Comparison of ENCODE assay signal across 8 cellular contexts in genomic region chr19:55341191-55342043, GRCh38. TPM values are rescaled to one million over a fixed set of nuclear protein-coding genes. Genes with fewer than 3 reads are reported as not detected.
DNase-seq lines count a peak whose midpoint lies in the region; ATAC-seq, FAIRE-seq and TF ChIP-seq lines count a peak whose summit lies in the region.

No MANE protein-coding gene starts in this region.

- DNase-seq in DMS79 treated with DMSO at 0.1 percent for 48 hours (lab: John Stamatoyannopoulos, UW) (peak; percentile 66), NAMALWA (ENCODE audit: low spot score) (peak; percentile 31), T-cell (peak in 16 of 34 experiments; percentile 17 to 52 (median 32)), K562 (ENCODE audit: extremely low read depth in 1 of 4, low spot score in 3 of 4) (peak; percentile 94 to 95 (median 94)), iPS-NIHi7 (ENCODE audit: extremely low spot score) (peak; percentile 89), RCC 7860 (ENCODE audit: low spot score) (no peak)
- peak; percentile 57 to 70 (median 60) for DNase-seq in stimulated activated CD4-positive, alpha-beta T cell treated with anti-CD3 and anti-CD28 coated beads, Interleukin-12 subunit alpha, Interleukin-12 subunit beta, amount 100 ng/mL, for 48 hours (ENCODE audit: low read depth in 2 of 3, low spot score in 1 of 3)

- H3K36me3 ChIP-seq in K562 (ENCODE audit: control insufficient read depth, insufficient read depth, low read length): peaks cover 44% of the 10 kb centered on the region; the same call in 2 of the 3 replicates

- peak overlapping the region; percentile 92 for H3K4me3 ChIP-seq in K562

- FAIRE-seq in K562 (lab: Jason Lieb, UNC) (peak; percentile 84), RCC 7860 (lab: Jason Lieb, UNC) (no peak)

- intact Hi-C loops in K562 (cut with micrococcal nuclease): no loop called here

- H4K20me1 ChIP-seq in K562 (replicated peaks; ENCODE audit: control insufficient read depth, insufficient read depth, low read length): 0 out of 2 replicates have a peak, but pooled peaks cover 6% of the 10 kb centered on the region

- H3K9me3 ChIP-seq in K562 (replicated peaks; ENCODE audit: control insufficient read depth, insufficient read depth, low read depth, low read length): no peaks in the 10 kb centered on the region

- no peak for TF ChIP-seq EP300 in K562 (IDR thresholded peaks at IDR 0.05; ENCODE audit: low read length)

- BruUV-seq in K562 (replicated peaks; lab: Mats Ljungman, UMichigan): TSS peak; percentile 34

- peak overlapping the region in 1 of 2 donors; percentile 28 for H3K27ac Mint-ChIP-seq in T-cell

- peaks cover 24% of the 10 kb centered on the region for H3K79me2 ChIP-seq in K562 (ENCODE audit: control insufficient read depth, insufficient read depth, low read length)

- H3K9me1 ChIP-seq in K562 (ENCODE audit: control insufficient read depth, insufficient read depth, low read length): no peaks in the 10 kb centered on the region

- H3K9me3 Mint-ChIP-seq in T-cell: no peaks in the 10 kb centered on the region

- H2AFZ ChIP-seq in K562 (ENCODE audit: low read depth, low read length): no peak overlapping the region

- in situ Hi-C loops in K562 (cut with MboI): no loop called here

- H3K4me1 ChIP-seq in K562 (replicated peaks in 1 of 2; ENCODE audit: control insufficient read depth in 2 of 2, insufficient read depth in 2 of 2, low read length in 2 of 2): peaks cover 7 to 68% of the 10 kb centered on the region in 2 experiments; a peak in 4 of 5 replicates

- TF ChIP-seq RAD21 in K562 (CRISPR knock-in tag; conservative IDR thresholded peaks at IDR 0.05 in 1 of 2, IDR thresholded peaks at IDR 0.05 in 1 of 2): no peak

- ATAC-seq in T-cell (replicated peaks in 1 of 4) (no peak), K562 (peak; percentile 64), HG03175 (IDR thresholded peaks at IDR 0.05; ENCODE audit: unreplicated experiment) (no peak)

- H3K27me3 ChIP-seq in K562 (ENCODE audit: control insufficient read depth in 2 of 2, insufficient read depth in 2 of 2, low read length in 2 of 2): no peaks in the 10 kb centered on the region

- WGBS in K562 (ENCODE audit: insufficient coverage, low coverage, missing lambda C conversion rate): 34% methylated on average over 26 of the region's 36 CpGs

- peak overlapping the region; percentile 97 for H3K27ac ChIP-seq in K562 (ENCODE audit: extremely low read depth, low read depth, low read length)

- POLR2A ChIA-PET in T-cell (lab: Charles Lee): no interaction called here
- POLR2A ChIA-PET in K562 (lab: Yijun Ruan, JAX): interaction anchor here (1.2 to 1.4 kb wide), 4 partner anchors 8 to 42 kb away, joined by 4 to 11 read pairs (median 6); partner anchors contain the start of gene TMEM238

- H3K4me2 ChIP-seq in K562 (ENCODE audit: insufficient read depth, low read length): peak overlapping the region; percentile 97

- peak overlapping the region; percentile 97 to 99 for H3K9ac ChIP-seq in K562 (ENCODE audit: insufficient read depth in 1 of 2, low read depth in 2 of 2, low read length in 2 of 2)

- no peak for TF ChIP-seq POLR2A in K562 (conservative IDR thresholded peaks at IDR 0.05)

- H3K36me3 Mint-ChIP-seq in T-cell: peaks cover 16% of the 10 kb centered on the region

- no peak for TF ChIP-seq CTCF in K562 (IDR thresholded peaks at IDR 0.05 in 2 of 3, conservative IDR thresholded peaks at IDR 0.05 in 1 of 3; ENCODE audit: insufficient read depth in 2 of 3, low read depth in 1 of 3, low read length in 3 of 3)

- no peaks in the 10 kb centered on the region for H3K27me3 Mint-ChIP-seq in T-cell

- peak overlapping the region; percentile 76 to 78 (median 76) for H3K4me3 Mint-ChIP-seq in T-cell

- CTCF ChIA-PET in T-cell (lab: Charles Lee) (no interaction called here), K562 (lab: Yijun Ruan, JAX; ENCODE audit: low intra/inter-chr PET ratio) (no interaction called here)

- peaks cover 19 to 25% (median 21%) of the 10 kb centered on the region in 3 donors for H3K4me1 Mint-ChIP-seq in T-cell

RNA-seq across cellular contexts. Expression of gene KMT5C, which starts 1.7 kb away (rescaled TPM):
- total RNA-seq in T-cell (10 to 100 TPM; 24.4 to 71.8 (median 30.7) TPM), K562 (2014; rRNA removed) (35.6 and 38.2 TPM in 2 replicates), K562 (2014; rRNA removed; fragmentation: Illumina TruSeq; extraction: Trizol) (3.7 and 8.2 TPM in 2 replicates), K562 (2015; rRNA removed; fragmentation: Illumina TruSeq; extraction: Trizol) (11.0 and 12.5 TPM in 2 replicates), K562 (2021) (50.7 and 53.5 TPM in 2 replicates)
- 62.4 and 157 TPM in 2 replicates for total RNA-seq in K562 (2011; cell fraction: chromatin; rRNA removed; ENCODE audit: low replicate concordance)
- 117 and 126 TPM in 2 replicates for total RNA-seq in K562 (2011; cell fraction: nucleolus; rRNA removed)
- 79.2 and 82.9 TPM in 2 replicates for total RNA-seq in K562 (2011; cell fraction: nucleoplasm; rRNA removed)
- polyA plus RNA-seq in K562 (2011; rRNA removed) (22.8 and 36.8 TPM in 2 replicates), K562 (2014; fragmentation: Illumina TruSeq; extraction: Trizol) (16.6 and 22.7 TPM in 2 replicates), K562 (2014; fragmentation: Nextera tagmentation; extraction: Ambion mirVana) (under 1 TPM; 0.15 to 0.17 TPM), K562 (2014; rRNA removed) (42.7 and 50.2 TPM in 2 replicates)
- 25.5 and 46.8 TPM in 2 replicates for polyA plus RNA-seq in K562 (2011; cell fraction: cytosol; rRNA removed)
- 121 and 175 TPM in 2 replicates for polyA plus RNA-seq in K562 (2011; cell fraction: nucleus; rRNA removed)
- 42.5 and 52.7 TPM in 2 replicates for polyA plus RNA-seq in K562 (2012)
- 7.6 and 10.5 TPM in 2 replicates for polyA minus RNA-seq in K562 (2011; rRNA and poly(A)+ RNA removed)
- polyA minus RNA-seq in K562 (2011; cell fraction: cytosol; rRNA and poly(A)+ RNA removed): 14.4 and 16.3 TPM in 2 replicates
- 40.8 and 44.9 TPM in 2 replicates for polyA minus RNA-seq in K562 (2011; cell fraction: nucleus; rRNA and poly(A)+ RNA removed)

RNA-seq across cellular contexts. Expression of gene COX6B2, which starts 13.1 kb away (rescaled TPM):
- total RNA-seq in T-cell (under 1 TPM in 2 of 5 donors, not detected in 3; 0.12 to 0.51 TPM), K562 (2014; rRNA removed) (0.59 and 1.3 TPM in 2 replicates), K562 (2014; rRNA removed; fragmentation: Illumina TruSeq; extraction: Trizol) (0.40 and 0.61 TPM in 2 replicates), K562 (2015; rRNA removed; fragmentation: Illumina TruSeq; extraction: Trizol) (0.23 and 0.83 TPM in 2 replicates), K562 (2021) (2.5 and 2.6 TPM in 2 replicates)
- total RNA-seq in K562 (2011; cell fraction: chromatin; rRNA removed; ENCODE audit: low replicate concordance): 4.5 and 12.9 TPM in 2 replicates
- 6.8 and 7.2 TPM in 2 replicates for total RNA-seq in K562 (2011; cell fraction: nucleolus; rRNA removed)
- 7.8 and 8.9 TPM in 2 replicates for total RNA-seq in K562 (2011; cell fraction: nucleoplasm; rRNA removed)
- polyA plus RNA-seq in K562 (2011; rRNA removed) (1.8 and 1.9 TPM in 2 replicates), K562 (2014; fragmentation: Illumina TruSeq; extraction: Trizol) (1.2 and 2.1 TPM in 2 replicates), K562 (2014; fragmentation: Nextera tagmentation; extraction: Ambion mirVana) (under 1 TPM; 0.56 to 0.71 TPM), K562 (2014; rRNA removed) (1.4 and 1.5 TPM in 2 replicates)
- 1.0 and 2.3 TPM in 2 replicates for polyA plus RNA-seq in K562 (2011; cell fraction: cytosol; rRNA removed)
- polyA plus RNA-seq in K562 (2011; cell fraction: nucleus; rRNA removed): 13.4 and 60.3 TPM in 2 replicates
- 0.97 and 1.7 TPM in 2 replicates for polyA plus RNA-seq in K562 (2012)
- 0.51 and 0.60 TPM in 2 replicates for polyA minus RNA-seq in K562 (2011; rRNA and poly(A)+ RNA removed)
- 0.38 TPM in 1 of 2 replicates, not detected in the other for polyA minus RNA-seq in K562 (2011; cell fraction: cytosol; rRNA and poly(A)+ RNA removed)
- polyA minus RNA-seq in K562 (2011; cell fraction: nucleus; rRNA and poly(A)+ RNA removed): 1.8 and 2.6 TPM in 2 replicates

RNA-seq across cellular contexts. Expression of gene TMEM150B, which starts 16.3 kb away (rescaled TPM):
- under 1 TPM in 1 of 5 donors, not detected in 4; 0.47 TPM for total RNA-seq in T-cell
- 1.7 and 5.3 TPM in 2 replicates for total RNA-seq in K562 (2011; cell fraction: chromatin; rRNA removed; ENCODE audit: low replicate concordance)
- total RNA-seq in K562 (2011; cell fraction: nucleolus; rRNA removed): 4.7 and 5.2 TPM in 2 replicates
- total RNA-seq in K562 (2011; cell fraction: nucleoplasm; rRNA removed): 2.2 and 3.8 TPM in 2 replicates
- 0.91 and 1.0 TPM in 2 replicates for total RNA-seq in K562 (2014; rRNA removed)
- 0.47 TPM in 1 of 2 replicates, not detected in the other for total RNA-seq in K562 (2014; rRNA removed; fragmentation: Illumina TruSeq; extraction: Trizol)
- 0.57 and 1.3 TPM in 2 replicates for total RNA-seq in K562 (2015; rRNA removed; fragmentation: Illumina TruSeq; extraction: Trizol)
- 1.2 and 1.4 TPM in 2 replicates for total RNA-seq in K562 (2021)
- 0.55 and 0.67 TPM in 2 replicates for polyA plus RNA-seq in K562 (2011; rRNA removed)
- 1.2 and 2.9 TPM in 2 replicates for polyA plus RNA-seq in K562 (2011; cell fraction: cytosol; rRNA removed)
- polyA plus RNA-seq in K562 (2011; cell fraction: nucleus; rRNA removed): 1.1 and 3.2 TPM in 2 replicates
- polyA plus RNA-seq in K562 (2012): 1.2 and 3.1 TPM in 2 replicates
- 0.56 and 0.82 TPM in 2 replicates for polyA plus RNA-seq in K562 (2014; fragmentation: Illumina TruSeq; extraction: Trizol)
- not detected for polyA plus RNA-seq in K562 (2014; fragmentation: Nextera tagmentation; extraction: Ambion mirVana)
- 0.47 and 0.74 TPM in 2 replicates for polyA plus RNA-seq in K562 (2014; rRNA removed)
- not detected in 2 replicates for polyA minus RNA-seq in K562 (2011; rRNA and poly(A)+ RNA removed)
- 2.3 TPM in 1 of 2 replicates, not detected in the other for polyA minus RNA-seq in K562 (2011; cell fraction: cytosol; rRNA and poly(A)+ RNA removed)
- 1.00 and 1.2 TPM in 2 replicates for polyA minus RNA-seq in K562 (2011; cell fraction: nucleus; rRNA and poly(A)+ RNA removed)

RNA-seq across cellular contexts. Expression of gene GARIN5B, which starts 21.6 kb away (rescaled TPM):
- total RNA-seq in T-cell: not detected
- total RNA-seq in K562 (2011; cell fraction: chromatin; rRNA removed; ENCODE audit: low replicate concordance): not detected in 2 replicates
- not detected in 2 replicates for total RNA-seq in K562 (2011; cell fraction: nucleolus; rRNA removed)
- not detected in 2 replicates for total RNA-seq in K562 (2011; cell fraction: nucleoplasm; rRNA removed)
- not detected in 2 replicates for total RNA-seq in K562 (2014; rRNA removed)
- total RNA-seq in K562 (2014; rRNA removed; fragmentation: Illumina TruSeq; extraction: Trizol): not detected in 2 replicates
- total RNA-seq in K562 (2015; rRNA removed; fragmentation: Illumina TruSeq; extraction: Trizol): not detected in 2 replicates
- total RNA-seq in K562 (2021): not detected in 2 replicates
- polyA plus RNA-seq in K562 (2011; rRNA removed): not detected in 2 replicates
- not detected in 2 replicates for polyA plus RNA-seq in K562 (2011; cell fraction: cytosol; rRNA removed)
- polyA plus RNA-seq in K562 (2011; cell fraction: nucleus; rRNA removed): 0.04 TPM in 1 of 2 replicates, not detected in the other
- not detected in 2 replicates for polyA plus RNA-seq in K562 (2012)
- not detected in 2 replicates for polyA plus RNA-seq in K562 (2014; fragmentation: Illumina TruSeq; extraction: Trizol)
- polyA plus RNA-seq in K562 (2014; fragmentation: Nextera tagmentation; extraction: Ambion mirVana): not detected
- not detected in 2 replicates for polyA plus RNA-seq in K562 (2014; rRNA removed)
- polyA minus RNA-seq in K562 (2011; rRNA and poly(A)+ RNA removed): not detected in 2 replicates
- not detected in 2 replicates for polyA minus RNA-seq in K562 (2011; cell fraction: cytosol; rRNA and poly(A)+ RNA removed)
- polyA minus RNA-seq in K562 (2011; cell fraction: nucleus; rRNA and poly(A)+ RNA removed): not detected in 2 replicates

RNA-seq across cellular contexts. Expression of gene IL11, which starts 28.8 kb away (rescaled TPM):
- total RNA-seq in T-cell (under 1 TPM in 2 of 5 donors, not detected in 3; 0.53 to 0.96 TPM), K562 (2014; rRNA removed) (not detected in 2 replicates), K562 (2014; rRNA removed; fragmentation: Illumina TruSeq; extraction: Trizol) (not detected in 2 replicates), K562 (2015; rRNA removed; fragmentation: Illumina TruSeq; extraction: Trizol) (not detected in 2 replicates), K562 (2021) (not detected in 2 replicates)
- 0.28 and 0.97 TPM in 2 replicates for total RNA-seq in K562 (2011; cell fraction: chromatin; rRNA removed; ENCODE audit: low replicate concordance)
- 1.0 TPM in 1 of 2 replicates, not detected in the other for total RNA-seq in K562 (2011; cell fraction: nucleolus; rRNA removed)
- total RNA-seq in K562 (2011; cell fraction: nucleoplasm; rRNA removed): 0.53 and 0.81 TPM in 2 replicates
- polyA plus RNA-seq in K562 (2011; rRNA removed) (0.19 and 0.42 TPM in 2 replicates), K562 (2014; fragmentation: Illumina TruSeq; extraction: Trizol) (0.06 TPM in 1 of 2 replicates, not detected in the other), K562 (2014; fragmentation: Nextera tagmentation; extraction: Ambion mirVana) (not detected), K562 (2014; rRNA removed) (0.04 TPM in 1 of 2 replicates, not detected in the other)
- 0.12 and 1.5 TPM in 2 replicates for polyA plus RNA-seq in K562 (2011; cell fraction: cytosol; rRNA removed)
- 1.2 and 3.6 TPM in 2 replicates for polyA plus RNA-seq in K562 (2011; cell fraction: nucleus; rRNA removed)
- 0.10 and 0.19 TPM in 2 replicates for polyA plus RNA-seq in K562 (2012)
- 0.11 TPM in 1 of 2 replicates, not detected in the other for polyA minus RNA-seq in K562 (2011; rRNA and poly(A)+ RNA removed)
- 0.86 TPM in 1 of 2 replicates, not detected in the other for polyA minus RNA-seq in K562 (2011; cell fraction: cytosol; rRNA and poly(A)+ RNA removed)
- 0.40 TPM in 1 of 2 replicates, not detected in the other for polyA minus RNA-seq in K562 (2011; cell fraction: nucleus; rRNA and poly(A)+ RNA removed)
